8 cellular contexts compared by ENCODE assay signal in the genomic region with DNA sequence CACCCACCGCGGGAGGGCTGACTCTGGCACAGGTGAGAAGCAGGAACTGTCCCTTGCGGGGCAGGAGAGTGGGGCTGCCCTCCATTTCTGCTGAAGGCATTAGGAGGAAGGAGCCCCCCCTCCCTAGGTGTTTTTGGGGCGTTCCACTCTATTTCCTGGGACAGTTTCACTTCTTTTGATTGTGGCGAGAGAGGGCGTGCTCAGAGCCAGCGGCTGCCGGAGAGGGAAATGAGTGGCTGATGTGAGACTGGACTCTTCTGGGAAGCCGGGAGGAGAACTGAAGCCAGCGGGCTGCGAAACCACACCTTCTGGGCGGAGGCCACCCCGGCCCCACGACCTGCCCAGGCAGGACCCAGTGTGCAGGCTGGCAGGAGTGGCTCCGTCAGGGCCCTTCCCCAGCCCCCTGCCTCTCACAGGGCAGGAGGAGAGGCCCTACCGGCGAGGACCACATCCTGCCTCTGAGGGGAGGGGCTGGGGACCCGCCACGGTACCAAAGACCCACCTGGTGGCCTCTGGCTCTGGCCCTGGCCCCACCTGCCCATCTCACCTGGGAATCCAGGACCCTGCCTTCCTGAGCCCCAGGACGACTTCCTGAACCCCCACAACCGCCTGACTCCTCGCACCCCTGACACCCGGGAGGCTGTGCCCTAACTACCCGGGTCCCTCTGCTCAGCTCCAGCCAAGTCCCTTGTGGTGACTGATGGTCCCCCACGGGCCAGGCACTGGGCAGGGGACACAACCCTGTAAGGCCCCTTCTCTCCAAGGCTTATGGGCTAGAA. TPM values are rescaled to one million over a fixed set of nuclear protein-coding genes. Genes with fewer than 3 reads are reported as not detected.
A peak's percentile ranks its signal among the peaks of the same experiment; 100 is the strongest.
DNase-seq lines count a peak whose midpoint lies in the region; ATAC-seq and TF ChIP-seq lines count a peak whose summit lies in the region.

No MANE protein-coding gene starts in this region.

- intact Hi-C loops in CD4-positive, alpha-beta memory T cell (cut with micrococcal nuclease), result loop anchor here (1.0 kb wide), 4 partner anchors 11 to 41 kb away; a partner anchor contains a TSS
- intact Hi-C loops in dorsolateral prefrontal cortex (cut with DNase I), result no loop called here

- POLR2A ChIA-PET in CD4-positive, alpha-beta memory T cell (lab: Charles Lee; ENCODE audit: partially characterized antibody), result interaction anchor here (0.8 to 5.2 kb wide), 18 partner anchors 9 to 123 kb away, joined by 3 to 85 read pairs (median 4); a partner anchor contains a TSS

- H3K4me1 Mint-ChIP-seq in CD4-positive, alpha-beta memory T cell, result peaks cover 14 to 54% (median 30%) of the 10 kb centered on the region in 4 donors
- peaks cover 53 to 72% of the 10 kb centered on the region in 2 donors for H3K4me1 Mint-ChIP-seq in stimulated activated naive B cell treated with anti-CD40 and anti-IgM and Interleukin-4, amounts not matched to agents 10 μg/mL and 1 μg/mL and 100 μg/mL, for 72 hours

- CTCF ChIA-PET in CD4-positive, alpha-beta memory T cell (lab: Charles Lee; ENCODE audit: partially characterized antibody), result interaction anchor here (0.9 to 2.8 kb wide), 12 partner anchors 10 to 102 kb away, joined by 3 to 25 read pairs (median 6); a partner anchor contains a TSS

- H3K36me3 Mint-ChIP-seq in CD4-positive, alpha-beta memory T cell, result peaks cover 3 to 19% of the 10 kb centered on the region in 2 donors
- peaks cover 38 to 51% of the 10 kb centered on the region in 2 donors for H3K36me3 Mint-ChIP-seq in stimulated activated naive B cell treated with anti-CD40 and anti-IgM and Interleukin-4, amounts not matched to agents 10 μg/mL and 1 μg/mL and 100 μg/mL, for 72 hours

- TF ChIP-seq CTCF in dorsolateral prefrontal cortex (IDR thresholded peaks at IDR 0.05 in 54 of 56, conservative IDR thresholded peaks at IDR 0.05 in 2 of 56; ENCODE audit: low read depth in 1 of 56, partially characterized antibody in 56 of 56), result no peak

- H3K4me3 ChIP-seq in CD4-positive, alpha-beta memory T cell (ENCODE audit: low read length in 2 of 2), result peak overlapping the region; percentile 51 to 69
- H3K4me3 ChIP-seq in dorsolateral prefrontal cortex, result peak overlapping the region in 38 of 59 donors; percentile 1 to 40 (median 21)

- H3K4me3 Mint-ChIP-seq in CD4-positive, alpha-beta memory T cell, result peak overlapping the region; percentile 79 to 97 (median 92)
- H3K4me3 Mint-ChIP-seq in stimulated activated naive B cell treated with anti-CD40 and anti-IgM and Interleukin-4, amounts not matched to agents 10 μg/mL and 1 μg/mL and 100 μg/mL, for 72 hours, result peak overlapping the region; percentile 82 to 87

- no peaks in the 10 kb centered on the region for H3K9me3 Mint-ChIP-seq in CD4-positive, alpha-beta memory T cell
- no peaks in the 10 kb centered on the region for H3K9me3 Mint-ChIP-seq in stimulated activated naive B cell treated with anti-CD40 and anti-IgM and Interleukin-4, amounts not matched to agents 10 μg/mL and 1 μg/mL and 100 μg/mL, for 72 hours

- DNase-seq in CD4-positive, alpha-beta memory T cell, result peak; percentile 81 to 91 (median 84)
- DNase-seq in HT-29 (ENCODE audit: low spot score) (peak; percentile 60), dorsolateral prefrontal cortex (peak in 1 of 10 donors; percentile 43), myocyte (ENCODE audit: low read depth) (peak; percentile 27), NCI-H82 (lab: John Stamatoyannopoulos, UW) (no peak)
- DNase-seq in activated CD4-positive, alpha-beta T cell treated with anti-CD3 and anti-CD28 coated beads for 24 hours (ENCODE audit: low read depth in 2 of 2), result peak; percentile 26 to 61
- DNase-seq in stimulated activated naive B cell treated with anti-CD40 and anti-IgM and Interleukin-4, amounts not matched to agents 10 μg/mL and 1 μg/mL and 100 μg/mL, for 72 hours, result peak; percentile 89

- peak overlapping the region; percentile 87 for H3K27ac ChIP-seq in CD4-positive, alpha-beta memory T cell (ENCODE audit: low read depth, low read length)
- peak overlapping the region in 56 of 59 donors; percentile 13 to 99 (median 94) for H3K27ac ChIP-seq in dorsolateral prefrontal cortex

- peak; percentile 19 for ATAC-seq in GM19468 (IDR thresholded peaks at IDR 0.05; ENCODE audit: extremely low read depth, unreplicated experiment)
- peak; percentile 82 to 83 for ATAC-seq in stimulated activated naive B cell treated with anti-CD40 and anti-IgM and Interleukin-4, amounts not matched to agents 10 μg/mL and 1 μg/mL and 100 μg/mL, for 72 hours (replicated peaks)

- peak overlapping the region; percentile 94 to 97 (median 96) for H3K27ac Mint-ChIP-seq in CD4-positive, alpha-beta memory T cell
- peak overlapping the region; percentile 95 for H3K27ac Mint-ChIP-seq in stimulated activated naive B cell treated with anti-CD40 and anti-IgM and Interleukin-4, amounts not matched to agents 10 μg/mL and 1 μg/mL and 100 μg/mL, for 72 hours

- no peaks in the 10 kb centered on the region for H3K27me3 Mint-ChIP-seq in CD4-positive, alpha-beta memory T cell
- H3K27me3 Mint-ChIP-seq in stimulated activated naive B cell treated with anti-CD40 and anti-IgM and Interleukin-4, amounts not matched to agents 10 μg/mL and 1 μg/mL and 100 μg/mL, for 72 hours, result no peaks in the 10 kb centered on the region

- H3K36me3 ChIP-seq in CD4-positive, alpha-beta memory T cell (ENCODE audit: insufficient read depth, low read length), result peaks cover 16% of the 10 kb centered on the region

- no peaks in the 10 kb centered on the region for H3K27me3 ChIP-seq in CD4-positive, alpha-beta memory T cell (ENCODE audit: insufficient read depth, low read length)
- no peaks in the 10 kb centered on the region for H3K27me3 ChIP-seq in dorsolateral prefrontal cortex

- no peaks in the 10 kb centered on the region for H3K9me3 ChIP-seq in CD4-positive, alpha-beta memory T cell (ENCODE audit: control insufficient read depth in 1 of 2, low read length in 2 of 2)

- H3K4me1 ChIP-seq in CD4-positive, alpha-beta memory T cell (ENCODE audit: insufficient read depth, low read length), result peaks cover 63% of the 10 kb centered on the region

RNA-seq across cellular contexts. Expression of a gene that starts 25.9 kb away (rescaled TPM):
- total RNA-seq in CD4-positive, alpha-beta memory T cell, result 10 to 100 TPM; 24.7 to 27.0 TPM
- polyA plus RNA-seq in CD4-positive, alpha-beta memory T cell, result 1 to 10 TPM; 3.5 to 9.2 TPM
- total RNA-seq in HT-29 (2014; rRNA removed; shearing (Covaris generic)), result 9.4 and 18.6 TPM in 2 replicates
- 10 to 100 TPM; 18.9 to 61.6 (median 32.9) TPM for total RNA-seq in dorsolateral prefrontal cortex
- 2.2 and 2.7 TPM in 2 replicates for total RNA-seq in myocyte
- 12.6 TPM for polyA plus RNA-seq in myocyte (2012)

RNA-seq across cellular contexts. Expression of a gene that starts 30.7 kb away (rescaled TPM):
- 1 to 10 TPM in 1 of 2 experiments, under 1 TPM in 1; 0.86 to 2.4 TPM for total RNA-seq in CD4-positive, alpha-beta memory T cell
- polyA plus RNA-seq in CD4-positive, alpha-beta memory T cell, result 1 to 10 TPM; 2.1 to 2.6 TPM
- 69.6 and 74.4 TPM in 2 replicates for total RNA-seq in HT-29 (2014; rRNA removed; shearing (Covaris generic))
- total RNA-seq in dorsolateral prefrontal cortex (10 to 100 TPM in 2 of 120 experiments, 1 to 10 TPM in 115, under 1 TPM in 3; 0.51 to 10.8 (median 3.9) TPM), myocyte (3.1 and 4.5 TPM in 2 replicates)
- polyA plus RNA-seq in myocyte (2012), result 3.7 TPM

RNA-seq across cellular contexts. Expression of a gene that starts 31.0 kb away (rescaled TPM):
- 10 to 100 TPM; 40.1 to 45.6 TPM for total RNA-seq in CD4-positive, alpha-beta memory T cell
- 10 to 100 TPM; 19.7 to 28.2 TPM for polyA plus RNA-seq in CD4-positive, alpha-beta memory T cell
- total RNA-seq in HT-29 (2014; rRNA removed; shearing (Covaris generic)), result 43.5 and 55.5 TPM in 2 replicates
- total RNA-seq in dorsolateral prefrontal cortex (10 to 100 TPM; 34.0 to 85.4 (median 48.4) TPM), myocyte (179 and 258 TPM in 2 replicates)
- 164 TPM for polyA plus RNA-seq in myocyte (2012)

RNA-seq across cellular contexts. Expression of a gene that starts 33.1 kb away (rescaled TPM):
- 10 to 100 TPM; 13.9 to 18.1 TPM for total RNA-seq in CD4-positive, alpha-beta memory T cell
- 1 to 10 TPM; 2.8 to 4.5 TPM for polyA plus RNA-seq in CD4-positive, alpha-beta memory T cell
- 49.7 and 63.7 TPM in 2 replicates for total RNA-seq in HT-29 (2014; rRNA removed; shearing (Covaris generic))
- total RNA-seq in dorsolateral prefrontal cortex (10 to 100 TPM in 102 of 120 experiments, 1 to 10 TPM in 18; 6.7 to 22.2 (median 13.1) TPM), myocyte (3.1 TPM in 2 replicates)
- polyA plus RNA-seq in myocyte (2012), result 3.3 TPM
